8 cellular contexts compared by ENCODE assay signal in the genomic region with DNA sequence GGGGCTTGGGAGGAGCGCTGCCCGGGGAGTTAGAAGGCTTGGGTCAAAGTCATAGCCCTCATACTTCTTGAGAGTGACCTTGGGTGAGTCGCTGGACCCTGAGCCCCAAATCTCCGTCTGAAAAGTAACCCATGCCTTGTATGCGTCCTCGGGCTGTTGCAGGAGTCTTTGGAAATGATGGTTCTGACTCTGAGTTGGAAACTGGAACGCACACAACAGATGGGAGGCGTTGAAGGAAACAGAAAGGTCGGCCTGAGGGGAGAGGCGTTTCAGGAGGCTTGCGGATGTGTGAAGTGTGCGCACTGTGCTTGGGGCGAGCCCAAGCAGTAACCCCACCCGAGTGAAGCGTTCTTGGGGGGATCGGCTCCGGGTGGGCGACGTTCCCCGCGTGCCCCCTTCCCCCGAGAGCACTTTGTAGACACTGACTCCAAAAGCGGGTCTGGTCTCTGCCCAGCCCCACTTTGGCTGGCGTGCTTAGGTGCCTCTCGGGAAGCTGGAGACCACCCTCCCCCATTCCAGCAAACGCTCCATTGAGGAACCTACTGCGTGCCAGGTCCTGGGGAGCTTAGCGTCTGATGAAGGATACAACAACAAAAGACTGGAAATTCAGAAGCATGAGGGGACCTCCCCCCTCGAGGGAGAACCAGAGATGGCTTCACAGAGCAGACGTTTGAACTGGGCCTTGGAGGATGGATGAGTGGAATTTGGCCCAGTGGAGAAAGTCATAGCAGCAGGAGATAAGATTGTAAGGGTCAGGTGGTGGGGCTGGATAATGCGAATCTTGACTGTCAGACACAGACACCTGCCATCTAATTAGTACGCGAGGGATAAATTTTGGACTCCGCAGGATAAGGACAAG. TPM values are rescaled to one million over a fixed set of nuclear protein-coding genes. Genes with fewer than 3 reads are reported as not detected.
DNase-seq lines count a peak whose midpoint lies in the region; ATAC-seq and TF ChIP-seq lines count a peak whose summit lies in the region.

No MANE protein-coding gene starts in this region.

- H3K27ac Mint-ChIP-seq in activated CD4-positive, alpha-beta T cell treated with anti-CD3 and anti-CD28 coated beads for 36 hours: peak overlapping the region; percentile 89
- peak overlapping the region; percentile 93 for H3K27ac Mint-ChIP-seq in T-helper 17 cell

- peak overlapping the region; percentile 67 for H3K4me3 ChIP-seq in fibroblast of pulmonary artery (replicated peaks; ENCODE audit: low read depth, low read length)

- no peak for ATAC-seq in activated CD4-positive, alpha-beta T cell treated with anti-CD3 and anti-CD28 coated beads for 36 hours
- ATAC-seq in T-helper 17 cell (no peak), omental fat pad (ENCODE audit: low FRiP score) (peak; percentile 29), GM19467 (IDR thresholded peaks at IDR 0.05; ENCODE audit: unreplicated experiment) (no peak)

- peaks cover 11% of the 10 kb centered on the region for H3K4me1 Mint-ChIP-seq in activated CD4-positive, alpha-beta T cell treated with anti-CD3 and anti-CD28 coated beads for 36 hours
- H3K4me1 Mint-ChIP-seq in T-helper 17 cell: peaks cover 16% of the 10 kb centered on the region

- TF ChIP-seq CTCF in fibroblast of pulmonary artery (IDR thresholded peaks at IDR 0.05; ENCODE audit: low read length, missing control alignments) (no peak), omental fat pad (IDR thresholded peaks at IDR 0.05) (no peak), GM10248 (IDR thresholded peaks at IDR 0.05; ENCODE audit: control extremely low read depth, extremely low read depth, low read depth, missing control alignments) (no peak)

- no peaks in the 10 kb centered on the region for H3K9me3 ChIP-seq in T-helper 17 cell (ENCODE audit: control insufficient read depth, low read length, poor library complexity, severe bottlenecking)

- DNase-seq in activated CD4-positive, alpha-beta T cell treated with anti-CD3 and anti-CD28 coated beads for 36 hours: peak; percentile 34
- DNase-seq in activated CD4-positive, alpha-beta T cell treated with anti-CD3 and anti-CD28 coated beads, Interleukin-2, amount 50 U/mL, for 48 hours: no peak
- DNase-seq in T-helper 17 cell (no peak), fibroblast of pulmonary artery (ENCODE audit: low read depth) (peak; percentile 55), omental fat pad (ENCODE audit: low spot score) (no peak), activated gamma-delta T cell treated with Interleukin-2 at 50 U/mL for 16 hours (no peak), GM10248 (ENCODE audit: extremely low spot score) (no peak)

- intact Hi-C loops in activated CD4-positive, alpha-beta T cell treated with anti-CD3 and anti-CD28 coated beads for 36 hours (cut with DNase I, micrococcal nuclease): loop anchor here (1.0 to 10.0 kb wide), 12 partner anchors 104 to 487 kb away; a partner anchor contains a TSS

- CTCF ChIA-PET in activated CD4-positive, alpha-beta T cell treated with anti-CD3 and anti-CD28 coated beads for 36 hours (lab: Charles Lee): interaction anchor here (1.1 to 2.7 kb wide), 4 partner anchors 9 to 167 kb away, joined by 3 to 15 read pairs (median 4); no protein-coding TSS in a partner anchor
- CTCF ChIA-PET in GM10248 (lab: Yijun Ruan, JAX): interaction anchor here (0.6 to 6.1 kb wide), 5 partner anchors 7 to 527 kb away, joined by 3 to 46 read pairs (median 3); a partner anchor contains a TSS

- no peaks in the 10 kb centered on the region for H3K9me3 Mint-ChIP-seq in activated CD4-positive, alpha-beta T cell treated with anti-CD3 and anti-CD28 coated beads for 36 hours (ENCODE audit: low read depth)

- H3K27me3 Mint-ChIP-seq in activated CD4-positive, alpha-beta T cell treated with anti-CD3 and anti-CD28 coated beads for 36 hours: no peaks in the 10 kb centered on the region
- H3K27me3 Mint-ChIP-seq in T-helper 17 cell: no peaks in the 10 kb centered on the region

- peaks cover 6% of the 10 kb centered on the region for H3K36me3 Mint-ChIP-seq in activated CD4-positive, alpha-beta T cell treated with anti-CD3 and anti-CD28 coated beads for 36 hours (ENCODE audit: low read depth)
- H3K36me3 Mint-ChIP-seq in T-helper 17 cell (ENCODE audit: low read depth): no peaks in the 10 kb centered on the region

- POLR2A ChIA-PET in activated CD4-positive, alpha-beta T cell treated with anti-CD3 and anti-CD28 coated beads for 36 hours (lab: Charles Lee): interaction anchor here (0.6 to 0.7 kb wide), 2 partner anchors 214 to 595 kb away, joined by 3 read pairs; no protein-coding TSS in a partner anchor
- POLR2A ChIA-PET in GM10248 (lab: Yijun Ruan, JAX): no interaction called here

- H3K4me3 Mint-ChIP-seq in activated CD4-positive, alpha-beta T cell treated with anti-CD3 and anti-CD28 coated beads for 36 hours: peak overlapping the region; percentile 85
- peak overlapping the region; percentile 91 for H3K4me3 Mint-ChIP-seq in T-helper 17 cell

RNA-seq across cellular contexts. Expression of a gene that starts 0.9 kb away (rescaled TPM):
- 10 to 100 TPM; 25.5 to 29.4 TPM for total RNA-seq in activated CD4-positive, alpha-beta T cell treated with anti-CD3 and anti-CD28 coated beads for 36 hours
- total RNA-seq in T-helper 17 cell (10 to 100 TPM; 23.5 to 26.4 TPM), omental fat pad (10 to 100 TPM; 34.5 to 59.1 (median 52.0) TPM)

Comparison
In these comparisons a context has a peak if more than half of its experiments do, and no peak if none do; other contexts are left out.
1. DNase-seq: peak in activated CD4-positive, alpha-beta T cell treated with anti-CD3 and anti-CD28 coated beads for 36 hours (single experiment) and fibroblast of pulmonary artery (single experiment); none in activated CD4-positive, alpha-beta T cell treated with anti-CD3 and anti-CD28 coated beads, Interleukin-2, amount 50 U/mL, for 48 hours (0 of 2), T-helper 17 cell (0 of 3), omental fat pad (single experiment), activated gamma-delta T cell treated with Interleukin-2 at 50 U/mL for 16 hours (single experiment) and GM10248 (single experiment).